ENCODE assay signal across 8 cellular contexts in genomic region chr6:3251462-3252314, GRCh38. TPM values are rescaled to one million over a fixed set of nuclear protein-coding genes. Genes with fewer than 3 reads are reported as not detected.
A peak's percentile ranks its signal among the peaks of the same experiment; 100 is the strongest.
DNase-seq lines count a peak whose midpoint lies in the region; ATAC-seq and TF ChIP-seq lines count a peak whose summit lies in the region.

No MANE protein-coding gene starts in this region.

- H3K18ac ChIP-seq in H9 (ENCODE audit: insufficient read length, low read depth, low read length), result no peak overlapping the region

- H3K36me3 ChIP-seq in aorta (ENCODE audit: control insufficient read depth in 1 of 2, insufficient read depth in 2 of 2, low read length in 1 of 2), result no peaks in the 10 kb centered on the region

- no peaks in the 10 kb centered on the region for H4K20me1 ChIP-seq in H9 (ENCODE audit: control insufficient read depth, insufficient read depth, insufficient read length)

- H3K27ac ChIP-seq in H9 (ENCODE audit: insufficient read length, low read depth, low read length), result no peak overlapping the region
- H3K27ac ChIP-seq in aorta (ENCODE audit: low read depth in 1 of 2, low read length in 2 of 2), result no peak overlapping the region

- no peaks in the 10 kb centered on the region for H3K79me2 ChIP-seq in H9 (ENCODE audit: insufficient read depth, low read length)

- no peak overlapping the region for H2BK12ac ChIP-seq in H9 (ENCODE audit: insufficient read length, low read depth, low read length)

- peaks cover 5 to 7% (median 5%) of the 10 kb centered on the region in 3 experiments; a peak in 6 of 7 replicates for H3K36me3 Mint-ChIP-seq in H9 (ENCODE audit: insufficient read depth in 1 of 3, low read depth in 3 of 3)
- H3K36me3 Mint-ChIP-seq in activated naive CD8-positive, alpha-beta T cell treated with anti-CD3 and anti-CD28 coated beads, Interleukin-2, amount 50 U/mL, for 24 hours (ENCODE audit: low read depth), result no peaks in the 10 kb centered on the region

- H3K27me3 ChIP-seq in H9 (ENCODE audit: insufficient read depth, low read length) (no peaks in the 10 kb centered on the region), aorta (ENCODE audit: control insufficient read depth in 1 of 2, insufficient read depth in 2 of 2, low read length in 1 of 2) (no peaks in the 10 kb centered on the region)

- no peak overlapping the region for H4K8ac ChIP-seq in H9 (replicated peaks; ENCODE audit: insufficient read length, low read depth, low read length)

- H3K4me3 Mint-ChIP-seq in H9, result no peak overlapping the region
- H3K4me3 Mint-ChIP-seq in activated naive CD8-positive, alpha-beta T cell treated with anti-CD3 and anti-CD28 coated beads, Interleukin-2, amount 50 U/mL, for 24 hours, result no peak overlapping the region

- H3K23me2 ChIP-seq in H9 (ENCODE audit: insufficient read length, low read depth, low read length, poor library complexity, severe bottlenecking), result no peaks in the 10 kb centered on the region

- H3K4me2 ChIP-seq in H9 (ENCODE audit: insufficient read depth, insufficient read length, low read length), result no peak overlapping the region

- ATAC-seq in activated naive CD8-positive, alpha-beta T cell treated with anti-CD3 and anti-CD28 coated beads, Interleukin-2, amount 50 U/mL, for 24 hours, result peak; percentile 75
- ATAC-seq in aorta (ENCODE audit: low FRiP score), result peak; percentile 81

- no peak overlapping the region for H3K23ac ChIP-seq in H9 (ENCODE audit: insufficient read length, low read depth, low read length)

- H3K4me1 Mint-ChIP-seq in H9, result peaks cover 30 to 38% of the 10 kb centered on the region in 2 experiments
- H3K4me1 Mint-ChIP-seq in activated naive CD8-positive, alpha-beta T cell treated with anti-CD3 and anti-CD28 coated beads, Interleukin-2, amount 50 U/mL, for 24 hours, result peaks cover 4% of the 10 kb centered on the region

- peak; percentile 65 for DNase-seq in DMS153 (lab: John Stamatoyannopoulos, UW)
- peak; percentile 90 for DNase-seq in H9
- DNase-seq in NCI-H1417 (lab: John Stamatoyannopoulos, UW), result peak; percentile 70 to 82 (median 81)
- peak; percentile 41 to 84 for DNase-seq in SW 1271 (lab: John Stamatoyannopoulos, UW)
- peak; percentile 85 for DNase-seq in activated naive CD8-positive, alpha-beta T cell treated with anti-CD3 and anti-CD28 coated beads, Interleukin-2, amount 50 U/mL, for 24 hours
- DNase-seq in cardiac septum (ENCODE audit: low spot score), result peak; percentile 84
- DNase-seq in retina, result peak; percentile 91
- DNase-seq in aorta, result peak; percentile 86 to 94

- H3K9me3 ChIP-seq in H9 (ENCODE audit: control insufficient read depth, low read depth, low read length) (no peaks in the 10 kb centered on the region), aorta (ENCODE audit: control insufficient read depth, low read length) (no peaks in the 10 kb centered on the region)

- H2AFZ ChIP-seq in H9 (ENCODE audit: low read length), result no peak overlapping the region

- no CpG with 5 or more reads among the region's 20 CpGs for WGBS in H9 (ENCODE audit: extremely low coverage, insufficient read length, low lambda C conversion rate)
- 35 to 37% methylated on average over 20 of the region's 20 CpGs for WGBS in aorta, 2 donors

- no peak overlapping the region for H2BK15ac ChIP-seq in H9 (ENCODE audit: low read depth, low read length)

- no peak overlapping the region for H4K91ac ChIP-seq in H9 (ENCODE audit: insufficient read length, low read depth, low read length)

- no peak overlapping the region for H3K4ac ChIP-seq in H9 (ENCODE audit: low read depth, low read length)

- H2BK120ac ChIP-seq in H9 (ENCODE audit: low read depth, low read length, poor library complexity, severe bottlenecking), result no peak overlapping the region

- H3K14ac ChIP-seq in H9 (ENCODE audit: insufficient read depth, low read length), result no peak overlapping the region

- no peak overlapping the region for H4K5ac ChIP-seq in H9 (ENCODE audit: insufficient read length, low read depth, low read length)

- no peaks in the 10 kb centered on the region; the same call in 1 of the 2 replicates for H3K4me1 ChIP-seq in H9 (ENCODE audit: insufficient read depth, low read length)
- no peaks in the 10 kb centered on the region for H3K4me1 ChIP-seq in aorta (ENCODE audit: control insufficient read depth in 1 of 2, insufficient read depth in 2 of 2, low read length in 2 of 2)

- H3K27ac Mint-ChIP-seq in H9, result 0 out of 7 replicates have a peak overlapping the region, but pooled peaks of 1 of the 3 experiments have one; percentile 59
- H3K27ac Mint-ChIP-seq in activated naive CD8-positive, alpha-beta T cell treated with anti-CD3 and anti-CD28 coated beads, Interleukin-2, amount 50 U/mL, for 24 hours, result no peak overlapping the region

- no peak overlapping the region for H3K9ac ChIP-seq in H9 (ENCODE audit: extremely low read depth, insufficient read length, low read length)

- H3K9me3 Mint-ChIP-seq in H9, result peaks cover 5 to 6% of the 10 kb centered on the region in 2 experiments; a peak in 4 of 5 replicates
- peaks cover 4% of the 10 kb centered on the region for H3K9me3 Mint-ChIP-seq in activated naive CD8-positive, alpha-beta T cell treated with anti-CD3 and anti-CD28 coated beads, Interleukin-2, amount 50 U/mL, for 24 hours

- H3K56ac ChIP-seq in H9 (ENCODE audit: insufficient read length, low read depth, low read length), result no peak overlapping the region

- no peaks in the 10 kb centered on the region for H3K79me1 ChIP-seq in H9 (ENCODE audit: insufficient read depth, low read depth, low read length, poor library complexity, severe bottlenecking)

- H2AK5ac ChIP-seq in H9 (ENCODE audit: insufficient read length, low read length), result no peak overlapping the region

- H2BK20ac ChIP-seq in H9 (ENCODE audit: low read depth, low read length, poor library complexity, severe bottlenecking), result no peak overlapping the region

- H3K27me3 Mint-ChIP-seq in H9 (ENCODE audit: low read depth), result peaks cover 16% of the 10 kb centered on the region
- peaks cover 36% of the 10 kb centered on the region for H3K27me3 Mint-ChIP-seq in activated naive CD8-positive, alpha-beta T cell treated with anti-CD3 and anti-CD28 coated beads, Interleukin-2, amount 50 U/mL, for 24 hours

- intact Hi-C loops in cardiac septum (cut with DNase I) (loop anchor here (1.0 kb wide), 1 partner anchor 125 kb away; no protein-coding TSS in a partner anchor), aorta (cut with DNase I) (loop anchor here (1.0 to 5.0 kb wide), 3 partner anchors 44 to 125 kb away; partner anchors contain the start of gene TUBB2A (in 1 of the 2))

- no peak overlapping the region for H2BK5ac ChIP-seq in H9 (ENCODE audit: insufficient read length, low read length)

- peak; percentile 97 for TF ChIP-seq CTCF in H9 (conservative IDR thresholded peaks at IDR 0.05)

- H3K4me3 ChIP-seq in aorta (ENCODE audit: low read length in 2 of 2), result no peak overlapping the region

- no peak overlapping the region for H3T11ph ChIP-seq in H9 (ENCODE audit: low read length)

RNA-seq across cellular contexts. Expression of gene PSMG4, which starts 7.1 kb away (rescaled TPM):
- total RNA-seq in H9 (2021) (27.3 and 29.3 TPM in 2 replicates), cardiac septum (8.8 TPM), aorta (10 to 100 TPM; 12.0 to 24.3 TPM)
- polyA plus RNA-seq in aorta, result 10 to 100 TPM; 27.7 to 38.2 TPM

RNA-seq across cellular contexts. Expression of gene TUBB2B, which starts 24.2 kb away (rescaled TPM):
- 317 and 320 TPM in 2 replicates for total RNA-seq in H9 (2021)
- 1.2 TPM for total RNA-seq in cardiac septum
- total RNA-seq in aorta, result 1 to 10 TPM; 5.6 to 6.3 TPM
- polyA plus RNA-seq in aorta, result 1 to 10 TPM; 2.8 to 4.3 TPM

Comparison
In these comparisons a context has a peak if more than half of its experiments do, and no peak if none do; other contexts are left out.
1. RNA of gene TUBB2B, which starts 24.2 kb away (total RNA-seq): 317 to 320 TPM in H9; 5.6 to 6.3 TPM in aorta and 1.2 TPM in cardiac septum (single experiment); every median in the first group is over 10 times any median in the second.
2. Peak in every context shown above with its lines, with median percentiles within 50 percentile points of each other: DNase-seq.